In genomic region chrX:103941201-103941975, GRCh38 we compare ENCODE assay signal across 10 cellular contexts. TPM values are rescaled to one million over a fixed set of nuclear protein-coding genes. Genes with fewer than 3 reads are reported as not detected.
A peak's percentile ranks its signal among the peaks of the same experiment; 100 is the strongest.
DNase-seq lines count a peak whose midpoint lies in the region; ATAC-seq, FAIRE-seq and TF ChIP-seq lines count a peak whose summit lies in the region.
"Had no signal": no experiment of that assay in that cellular context is flagged by ENCODE, and none has a peak within 500 bp of the region (broad histone marks: within the 10 kb centered on the region; RNA-seq: fewer than 3 reads in every experiment).

No MANE protein-coding gene starts in this region.

- no peak overlapping the region for H2BK12ac ChIP-seq in mesenchymal stem cell (ENCODE audit: low read length in 2 of 2)

- H2AK5ac ChIP-seq in mesenchymal stem cell (ENCODE audit: low read length, severe bottlenecking): no peak overlapping the region

- DNase-seq in DMS79 treated with DMSO at 0.1 percent for 48 hours (lab: John Stamatoyannopoulos, UW) (peak; percentile 1), DMS79 (lab: John Stamatoyannopoulos, UW) (no peak), NCI-H146 treated with DMSO at 0.1 percent for 48 hours (lab: John Stamatoyannopoulos, UW; ENCODE audit: unreplicated experiment) (peak; percentile 18), bronchial epithelial cell (ENCODE audit: low read depth) (peak; percentile 45), mesenchymal stem cell (peak; percentile 44)

- ATAC-seq in GM19372 (IDR thresholded peaks at IDR 0.05; ENCODE audit: low read depth, unreplicated experiment) (peak; percentile 67), GM18861 (IDR thresholded peaks at IDR 0.05; ENCODE audit: unreplicated experiment) (no peak), HG03460 (IDR thresholded peaks at IDR 0.05; ENCODE audit: unreplicated experiment) (no peak)

- H3K79me1 ChIP-seq in mesenchymal stem cell (replicated peaks; ENCODE audit: low read length, poor library complexity, severe bottlenecking): peaks cover 4% of the 10 kb centered on the region

- H2AFZ ChIP-seq in mesenchymal stem cell (ENCODE audit: low read depth, low read length): no peak overlapping the region

- no peak overlapping the region for H2BK120ac ChIP-seq in mesenchymal stem cell (ENCODE audit: low read depth, low read length)

- H3K9ac ChIP-seq in mesenchymal stem cell (ENCODE audit: low read length): no peak overlapping the region
- H3K9ac ChIP-seq: BLaER1 had no signal

- H2BK15ac ChIP-seq in mesenchymal stem cell (ENCODE audit: low read depth, poor library complexity, severe bottlenecking): no peak overlapping the region

- H3K27me3 ChIP-seq in bronchial epithelial cell (ENCODE audit: control insufficient read depth, insufficient read depth, low read length) (no peaks in the 10 kb centered on the region), mesenchymal stem cell (ENCODE audit: control insufficient read depth in 1 of 2, insufficient read depth in 1 of 2, low read length in 2 of 2) (peaks cover 0 to 7% of the 10 kb centered on the region in 2 experiments)
- H3K27me3 ChIP-seq: BLaER1 had no signal

- H3K9me3 ChIP-seq in mesenchymal stem cell (ENCODE audit: control insufficient read depth, low read length): no peaks in the 10 kb centered on the region
- H3K9me3 ChIP-seq: BLaER1 had no signal

- WGBS in mesenchymal stem cell: 0% methylated on average over 1 of the region's 3 CpGs

- no peaks in the 10 kb centered on the region for H3K36me3 ChIP-seq in bronchial epithelial cell (ENCODE audit: control insufficient read depth, insufficient read depth, low read length)
- no peaks in the 10 kb centered on the region for H3K36me3 ChIP-seq in mesenchymal stem cell (ENCODE audit: control insufficient read depth in 1 of 2, insufficient read depth in 2 of 2, low read depth in 1 of 2, low read length in 2 of 2)
- H3K36me3 ChIP-seq: BLaER1 had no signal

- no peak overlapping the region for H3K23ac ChIP-seq in mesenchymal stem cell (ENCODE audit: low read length in 2 of 2)

- no peak overlapping the region for H3K27ac ChIP-seq in mesenchymal stem cell (ENCODE audit: low read length, poor library complexity, severe bottlenecking)
- H3K27ac ChIP-seq: BLaER1, skin epidermis had no signal

- no peak overlapping the region for H3K4ac ChIP-seq in mesenchymal stem cell (ENCODE audit: low read depth in 1 of 2, low read length in 2 of 2)

- no peak overlapping the region for H4K91ac ChIP-seq in mesenchymal stem cell (ENCODE audit: low read length)

- no peak overlapping the region for H3K4me2 ChIP-seq in mesenchymal stem cell (ENCODE audit: low read length, poor library complexity, severe bottlenecking)
- H3K4me2 ChIP-seq: BLaER1 had no signal

- H3K14ac ChIP-seq in mesenchymal stem cell (ENCODE audit: low read length in 2 of 2): no peak overlapping the region

- FAIRE-seq in bronchial epithelial cell (lab: Jason Lieb, UNC): no peak

- H3K18ac ChIP-seq in mesenchymal stem cell (ENCODE audit: low read depth in 1 of 2, low read length in 2 of 2): no peak overlapping the region

- H3K4me3 ChIP-seq in bronchial epithelial cell (ENCODE audit: low read depth, low read length): no peak overlapping the region
- no peak overlapping the region for H3K4me3 ChIP-seq in mesenchymal stem cell (ENCODE audit: insufficient read depth in 1 of 2, low read depth in 1 of 2, low read length in 2 of 2)
- H3K4me3 ChIP-seq: BLaER1, skin epidermis had no signal

- H2BK5ac ChIP-seq in mesenchymal stem cell (ENCODE audit: low read depth, low read length, poor library complexity, severe bottlenecking): no peak overlapping the region

- peaks cover 2% of the 10 kb centered on the region for H3K4me1 ChIP-seq in mesenchymal stem cell (ENCODE audit: control insufficient read depth, insufficient read depth, low read depth, low read length)
- H3K4me1 ChIP-seq: BLaER1 had no signal

- H4K8ac ChIP-seq in mesenchymal stem cell (ENCODE audit: low read length): no peak overlapping the region

- TF ChIP-seq CTCF in bronchial epithelial cell (IDR thresholded peaks at IDR 0.05; ENCODE audit: insufficient read depth, low read length, severe bottlenecking): peak; percentile 26

RNA-seq across cellular contexts. Expression of gene TMSB15B, which starts 21.0 kb away (rescaled TPM):
- total RNA-seq in bronchial epithelial cell: 0.77 and 1.1 TPM in 2 replicates
- polyA plus RNA-seq in mesenchymal stem cell (2013, experiment 1 of 2): 12.8 TPM
- 14.3 TPM for polyA plus RNA-seq in mesenchymal stem cell (2013, experiment 2 of 2)
